In genomic region chr3:60475096-60475495, GRCh38 we compare ENCODE assay signal across 5 cellular contexts.
"Had no signal": no experiment of that assay in that cellular context is flagged by ENCODE, and none has a peak within 500 bp of the region (broad histone marks: within the 10 kb centered on the region; RNA-seq: fewer than 3 reads in every experiment).

No MANE protein-coding gene starts in this region.

- H3K4me3 ChIP-seq: K562 had no signal

- ATAC-seq: K562 had no signal

- DNase-seq: GOT3, H7, HCEC 1CT, IMR-90 had no signal
